9 cellular contexts compared by ENCODE assay signal in genomic region chr11:63608353-63609345, GRCh38. TPM values are rescaled to one million over a fixed set of nuclear protein-coding genes. Genes with fewer than 3 reads are reported as not detected.
DNase-seq lines count a peak whose midpoint lies in the region; ATAC-seq and TF ChIP-seq lines count a peak whose summit lies in the region.
"Had no signal": no experiment of that assay in that cellular context is flagged by ENCODE, and none has a peak within 500 bp of the region (broad histone marks: within the 10 kb centered on the region; RNA-seq: fewer than 3 reads in every experiment).

No MANE protein-coding gene starts in this region.

- H3K4me1 ChIP-seq in HUES64 (ENCODE audit: insufficient read depth, low read length) (peaks cover 44% of the 10 kb centered on the region), breast epithelium (peaks cover 14 to 19% of the 10 kb centered on the region in 2 donors), suprapubic skin (peaks cover 36% of the 10 kb centered on the region)

- TF ChIP-seq POLR2A in breast epithelium (IDR thresholded peaks at IDR 0.05), result no peak
- TF ChIP-seq POLR2A in suprapubic skin (IDR thresholded peaks at IDR 0.05), result no peak

- peaks cover 10% of the 10 kb centered on the region; the same call in 1 of the 2 replicates for H3K27me3 ChIP-seq in HUES64 (ENCODE audit: insufficient read depth, low read length)
- no peaks in the 10 kb centered on the region for H3K27me3 ChIP-seq in breast epithelium
- no peaks in the 10 kb centered on the region for H3K27me3 ChIP-seq in suprapubic skin

- TF ChIP-seq EP300 in suprapubic skin (IDR thresholded peaks at IDR 0.05), result no peak

- no peak overlapping the region for H3K4me3 ChIP-seq in HUES64 (ENCODE audit: low read length)
- peak overlapping the region in 2 of 3 donors; percentile 20 to 84 for H3K4me3 ChIP-seq in breast epithelium
- H3K4me3 ChIP-seq in suprapubic skin, result no peak overlapping the region

- no peak for DNase-seq in breast epithelium (ENCODE audit: low spot score in 2 of 2)
- peak; percentile 38 for DNase-seq in left lobe of liver (ENCODE audit: low spot score)
- peak; percentile 23 to 40 for DNase-seq in suprapubic skin (ENCODE audit: low spot score in 2 of 2)
- DNase-seq in NCI-H1436 treated with DMSO at 0.1 percent for 48 hours (lab: John Stamatoyannopoulos, UW), result no peak

- ATAC-seq in left lobe of liver (peak; percentile 49), GM21381 (IDR thresholded peaks at IDR 0.05; ENCODE audit: unreplicated experiment) (no peak), GM19467 (IDR thresholded peaks at IDR 0.05; ENCODE audit: unreplicated experiment) (no peak)

- no peaks in the 10 kb centered on the region; the same call in 1 of the 2 replicates for H3K36me3 ChIP-seq in HUES64 (ENCODE audit: insufficient read depth, low read length)
- H3K36me3 ChIP-seq in breast epithelium, result no peaks in the 10 kb centered on the region
- H3K36me3 ChIP-seq in suprapubic skin, result no peaks in the 10 kb centered on the region

- H3K27ac ChIP-seq in HUES64 (ENCODE audit: low read depth, low read length) (peak overlapping the region; percentile 25; the same call in 1 of the 2 replicates), breast epithelium (peak overlapping the region; percentile 92 to 93), suprapubic skin (no peak overlapping the region)

- H3K9me3 ChIP-seq in HUES64 (ENCODE audit: insufficient read depth, low read depth, low read length), result no peaks in the 10 kb centered on the region
- H3K9me3 ChIP-seq in breast epithelium, result no peaks in the 10 kb centered on the region
- H3K9me3 ChIP-seq in suprapubic skin, result no peaks in the 10 kb centered on the region

- intact Hi-C loops in breast epithelium (cut with DNase I; ENCODE audit: low total_unique reads), result no loop called here

- TF ChIP-seq CTCF in breast epithelium (IDR thresholded peaks at IDR 0.05), result no peak
- TF ChIP-seq CTCF in suprapubic skin (IDR thresholded peaks at IDR 0.05), result no peak

- no peak overlapping the region for H3K9ac ChIP-seq in HUES64 (ENCODE audit: low read depth, low read length)

- 87% methylated on average over 11 of the region's 11 CpGs for WGBS in HUES64
- WGBS in suprapubic skin, result 72% methylated on average over 11 of the region's 11 CpGs

RNA-seq across cellular contexts. Expression of gene PLAAT3, which starts 5.6 kb away (rescaled TPM):
- polyA plus RNA-seq in HUES64 (2013, experiment 1 of 2), result 64.3 TPM
- 76.1 TPM for polyA plus RNA-seq in HUES64 (2013, experiment 2 of 2)
- total RNA-seq in breast epithelium (100 to 1,000 TPM; 128 to 527 (median 204) TPM), left lobe of liver (74.6 TPM), suprapubic skin (10 to 100 TPM in 3 of 4 donors, 1 to 10 TPM in 1; 7.1 to 14.2 (median 10.2) TPM)

RNA-seq across cellular contexts. Expression of gene PLAAT2, which starts 45.5 kb away (rescaled TPM):
- polyA plus RNA-seq in HUES64 (2013, experiment 1 of 2), result not detected
- polyA plus RNA-seq in HUES64 (2013, experiment 2 of 2), result not detected
- total RNA-seq in breast epithelium (1 to 10 TPM; 1.1 to 2.6 (median 2.0) TPM), left lobe of liver (1.2 TPM), suprapubic skin (not detected)
- total RNA-seq: activated naive CD4-positive, alpha-beta T cell treated with anti-CD3 and anti-CD28 coated beads, Interleukin-2, amount 50 U/mL, for 72 hours; NCI-H460 had no signal

Comparison
In these comparisons a context has a peak if more than half of its experiments do, and no peak if none do; other contexts are left out.
1. H3K4me3 ChIP-seq: peak in breast epithelium (2 of 3); none in HUES64 (single experiment) and suprapubic skin (single experiment).
2. DNase-seq: peak in left lobe of liver (single experiment) and suprapubic skin (2 of 2); none in breast epithelium (0 of 2) and NCI-H1436 treated with DMSO at 0.1 percent for 48 hours (single experiment).